Comparison of ENCODE assay signal across 8 cellular contexts in the genomic region with DNA sequence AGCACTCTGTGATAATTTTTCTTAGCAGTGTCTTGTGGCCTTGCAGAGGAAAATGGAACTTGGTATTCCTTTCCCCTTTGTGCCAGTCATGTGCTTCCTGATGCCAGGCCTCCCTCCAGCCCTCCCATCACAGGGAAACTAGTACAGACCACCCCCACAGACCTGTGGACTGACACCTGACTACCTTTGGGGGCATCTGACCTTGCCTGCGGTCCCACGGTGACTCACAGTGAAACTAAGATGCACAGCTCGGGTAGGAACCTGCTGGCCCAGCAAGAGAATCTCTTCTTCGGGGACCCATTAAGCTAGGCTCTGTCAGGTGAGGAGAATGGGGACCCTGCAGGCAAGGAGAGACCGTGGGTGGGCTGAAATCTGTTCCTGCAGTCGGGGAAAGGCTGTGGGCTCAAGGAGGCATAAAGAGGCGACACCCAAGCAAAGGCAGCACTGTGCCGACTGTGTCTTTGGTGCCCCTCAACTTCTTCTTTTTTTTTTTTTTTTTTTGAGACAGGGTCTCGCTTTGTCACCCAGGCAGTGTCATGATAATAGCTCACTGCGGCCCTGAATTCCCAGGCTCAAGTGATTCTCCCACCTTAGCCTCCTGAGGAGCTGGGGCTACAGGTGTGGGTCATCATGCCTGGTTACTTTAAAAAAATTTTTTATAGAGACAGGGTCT. TPM values are rescaled to one million over a fixed set of nuclear protein-coding genes. Genes with fewer than 3 reads are reported as not detected.
A peak's percentile ranks its signal among the peaks of the same experiment; 100 is the strongest.
DNase-seq lines count a peak whose midpoint lies in the region; ATAC-seq, FAIRE-seq and TF ChIP-seq lines count a peak whose summit lies in the region.

No MANE protein-coding gene starts in this region.

- no peak for DNase-seq in GM18507 (ENCODE audit: extremely low spot score, insufficient read length, low read depth)
- DNase-seq in adrenal gland: peak in 5 of 7 donors; percentile 31 to 47 (median 42)
- no peak for DNase-seq in effector CD8-positive, alpha-beta T cell (lab: John Stamatoyannopoulos, UW)
- DNase-seq in middle frontal gyrus (ENCODE audit: extremely low spot score, low spot score): no peak
- DNase-seq in activated T-cell treated with anti-CD3 and anti-CD28 coated beads, Interleukin-2, amount 50 U/mL, for 48 hours: no peak
- DNase-seq in activated CD4-positive, CD25-positive, alpha-beta regulatory T cell (lab: John Stamatoyannopoulos, UW): no peak

- TF ChIP-seq CTCF in adrenal gland (IDR thresholded peaks at IDR 0.05): no peak

- H3K9me3 ChIP-seq in adrenal gland (replicated peaks in 1 of 3): no peaks in the 10 kb centered on the region

- H3K27me3 ChIP-seq in adrenal gland (no peaks in the 10 kb centered on the region), rectal smooth muscle tissue (ENCODE audit: control insufficient read depth, insufficient read depth, low read length) (no peaks in the 10 kb centered on the region)

- intact Hi-C loops in adrenal gland (cut with DNase I): no loop called here

- peak; percentile 52 for ATAC-seq in HG02610 (IDR thresholded peaks at IDR 0.05; ENCODE audit: unreplicated experiment)

- H3K4me3 ChIP-seq in adrenal gland (no peak overlapping the region), rectal smooth muscle tissue (ENCODE audit: low read length) (peak overlapping the region; percentile 33)

- peaks cover 26 to 27% of the 10 kb centered on the region in 2 donors for H3K4me1 ChIP-seq in adrenal gland (replicated peaks in 1 of 2)
- H3K4me1 ChIP-seq in rectal smooth muscle tissue (ENCODE audit: control insufficient read depth, insufficient read depth, low read length): peaks cover 38% of the 10 kb centered on the region

- H3K9ac ChIP-seq in rectal smooth muscle tissue (ENCODE audit: low read length): no peak overlapping the region

- H3K36me3 ChIP-seq in adrenal gland (replicated peaks in 1 of 2): no peaks in the 10 kb centered on the region
- H3K36me3 ChIP-seq in rectal smooth muscle tissue (ENCODE audit: control insufficient read depth, insufficient read depth, low read length): no peaks in the 10 kb centered on the region

- no peak for TF ChIP-seq POLR2A in adrenal gland (IDR thresholded peaks at IDR 0.05)

- H3K27ac ChIP-seq in adrenal gland: peak overlapping the region; percentile 74 to 92 (median 81)
- peak overlapping the region; percentile 77 for H3K27ac ChIP-seq in rectal smooth muscle tissue (ENCODE audit: low read depth, low read length)

- peak; percentile 51 for FAIRE-seq in GM18507 (lab: Jason Lieb, UNC)

- WGBS in adrenal gland, 4 donors: 54 to 68% (median 65%) methylated on average over 8 to 10 of the region's 10 CpGs

RNA-seq across cellular contexts. Expression of gene PEX26, which starts 20.9 kb away (rescaled TPM):
- 10 to 100 TPM; 16.7 to 57.8 (median 41.0) TPM for total RNA-seq in adrenal gland
- 10 to 100 TPM in 2 of 3 donors, 1 to 10 TPM in 1; 8.4 to 23.9 (median 15.8) TPM for polyA plus RNA-seq in adrenal gland

RNA-seq across cellular contexts. Expression of gene MICAL3, which starts 32.6 kb away (rescaled TPM):
- total RNA-seq in adrenal gland: 10 to 100 TPM; 26.4 to 82.6 (median 43.8) TPM
- polyA plus RNA-seq in adrenal gland: 10 to 100 TPM; 10.9 to 36.0 (median 17.1) TPM

RNA-seq across cellular contexts. Expression of gene TUBA8, which starts 53.7 kb away (rescaled TPM):
- total RNA-seq in adrenal gland: 1 to 10 TPM in 7 of 8 donors, under 1 TPM in 1; 0.65 to 2.4 (median 1.3) TPM
- polyA plus RNA-seq in adrenal gland: 1 to 10 TPM; 1.7 to 4.3 (median 3.2) TPM

Comparison
In these comparisons a context has a peak if more than half of its experiments do, and no peak if none do; other contexts are left out.
1. DNase-seq: peak in adrenal gland (5 of 7); none in GM18507 (single experiment), effector CD8-positive, alpha-beta T cell (single experiment), middle frontal gyrus (single experiment), activated T-cell treated with anti-CD3 and anti-CD28 coated beads, Interleukin-2, amount 50 U/mL, for 48 hours (0 of 2) and activated CD4-positive, CD25-positive, alpha-beta regulatory T cell (0 of 4).